ENCODE assay signal across 8 cellular contexts in the genomic region with DNA sequence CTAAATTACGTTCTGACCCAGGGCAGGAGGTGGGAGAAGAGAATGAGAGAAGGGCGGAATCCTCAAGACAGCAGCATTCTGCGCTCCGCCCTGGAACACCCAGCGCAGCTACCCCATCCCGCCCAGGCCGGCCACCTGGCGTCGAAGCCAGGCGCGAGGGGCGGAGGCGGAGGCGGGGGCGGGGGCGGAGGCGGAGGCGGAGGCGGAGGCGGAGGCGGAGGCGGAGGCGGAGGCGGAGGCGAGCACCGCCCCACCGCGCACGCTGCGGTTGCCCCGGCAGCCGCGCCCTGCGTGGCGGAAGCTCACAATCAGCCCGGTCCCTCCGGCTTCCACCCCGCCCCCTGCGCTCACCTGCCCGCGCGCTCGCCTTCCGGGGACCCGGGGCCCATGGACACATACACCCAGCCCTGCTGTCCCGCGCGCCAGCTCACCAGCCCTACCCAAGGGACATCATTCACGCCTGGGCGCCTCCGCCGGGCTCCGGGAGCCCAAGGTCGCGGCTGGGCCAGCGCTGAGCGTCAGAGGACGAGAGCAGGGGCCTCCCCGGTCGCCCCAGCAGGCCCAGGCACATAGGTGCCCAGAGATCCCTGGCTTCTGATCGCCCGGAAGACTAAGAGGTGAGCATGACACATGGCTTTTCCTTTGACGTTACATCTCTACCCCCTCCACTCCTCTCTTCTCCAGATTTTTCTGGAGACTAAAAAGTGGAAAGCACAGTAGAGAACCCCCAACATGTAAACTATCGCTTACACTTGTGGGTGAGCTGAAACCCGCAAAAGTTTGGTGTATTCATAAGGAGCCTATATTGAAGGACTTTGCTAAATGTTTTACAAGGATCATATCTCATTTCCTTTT. TPM values are rescaled to one million over a fixed set of nuclear protein-coding genes. Genes with fewer than 3 reads are reported as not detected.
DNase-seq lines count a peak whose midpoint lies in the region; ATAC-seq, FAIRE-seq and TF ChIP-seq lines count a peak whose summit lies in the region.

TSS of gene ANKEF1 (plus strand) at position 271 of the 855 bp plus-strand sequence. CDS start 3,315 bp downstream, outside the sequence.

- H3K4me2 ChIP-seq in neuronal stem cell (ENCODE audit: insufficient read depth, low read length, poor library complexity, severe bottlenecking): peak within 1 kb of the TSS; percentile 80

- H3K27me3 ChIP-seq in Peyer's patch: no peaks in the 10 kb centered on the region
- H3K27me3 ChIP-seq in neuronal stem cell (ENCODE audit: control insufficient read depth in 3 of 3, insufficient read depth in 3 of 3, low read depth in 1 of 3, low read length in 3 of 3): no peaks in the 10 kb centered on the region
- no peaks in the 10 kb centered on the region for H3K27me3 ChIP-seq in subcutaneous abdominal adipose tissue (ENCODE audit: control insufficient read depth in 5 of 5, insufficient read depth in 4 of 5, low read length in 5 of 5)

- H3K23ac ChIP-seq in neuronal stem cell (ENCODE audit: low read depth, low read length, poor library complexity): no peak within 1 kb of the TSS

- peak within 1 kb of the TSS; percentile 17 for H4K8ac ChIP-seq in neuronal stem cell (ENCODE audit: low read depth, low read length)

- H2BK12ac ChIP-seq in neuronal stem cell (ENCODE audit: low read length): peak within 1 kb of the TSS; percentile 90

- FAIRE-seq in frontal cortex (lab: Jason Lieb, UNC): no peak

- H2BK5ac ChIP-seq in neuronal stem cell (ENCODE audit: low read length): no peak within 1 kb of the TSS

- peak within 1 kb of the TSS; percentile 65 to 81 (median 68) for H3K27ac ChIP-seq in Peyer's patch
- H3K27ac ChIP-seq in neuronal stem cell (replicated peaks; ENCODE audit: low read length): no peak within 1 kb of the TSS
- no peak within 1 kb of the TSS for H3K27ac ChIP-seq in subcutaneous abdominal adipose tissue (ENCODE audit: low read depth, low read length)

- peak; percentile 58 to 69 for TF ChIP-seq POLR2A in Peyer's patch (IDR thresholded peaks at IDR 0.05)

- WGBS in neuronal stem cell (ENCODE audit: extremely low coverage in 2 of 2, insufficient read length in 2 of 2, insufficient replicate concordance in 1 of 2), 2 donors: no CpG with 5 or more reads among the region's 65 CpGs

- no peak within 1 kb of the TSS for H2AK5ac ChIP-seq in neuronal stem cell (ENCODE audit: low read depth, low read length)

- H3K4me3 ChIP-seq in Peyer's patch: peak within 1 kb of the TSS; percentile 53 to 89 (median 64)
- peak within 1 kb of the TSS; percentile 55 to 86 for H3K4me3 ChIP-seq in neuronal stem cell (ENCODE audit: low read length in 2 of 2)
- peak within 1 kb of the TSS; percentile 31 to 69 (median 65) for H3K4me3 ChIP-seq in subcutaneous abdominal adipose tissue (ENCODE audit: low read depth in 1 of 5, low read length in 5 of 5)

- no peak within 1 kb of the TSS for H2BK120ac ChIP-seq in neuronal stem cell (ENCODE audit: low read depth, low read length)

- H4K91ac ChIP-seq in neuronal stem cell (ENCODE audit: low read depth, low read length, poor library complexity): no peak within 1 kb of the TSS

- H3K4me1 ChIP-seq in Peyer's patch (no peaks in the 10 kb centered on the region), neuronal stem cell (ENCODE audit: control insufficient read depth in 2 of 2, insufficient read depth in 1 of 2, low read depth in 1 of 2, low read length in 2 of 2) (peaks cover 0 to 4% of the 10 kb centered on the region in 2 donors), subcutaneous abdominal adipose tissue (ENCODE audit: control insufficient read depth in 5 of 5, insufficient read depth in 5 of 5, low read length in 5 of 5) (peaks cover 0 to 18% (median 11%) of the 10 kb centered on the region in 5 donors)

- H3K79me1 ChIP-seq in neuronal stem cell (ENCODE audit: low read depth, low read length): no peaks in the 10 kb centered on the region

- TF ChIP-seq CTCF in Peyer's patch (IDR thresholded peaks at IDR 0.05): peak in 3 of 6 experiments; percentile 2 to 35 (median 5)

- peak; percentile 76 for DNase-seq in DMS153 treated with DMSO at 0.1 percent for 48 hours (lab: John Stamatoyannopoulos, UW; ENCODE audit: unreplicated experiment)
- peak; percentile 25 for DNase-seq in KG1 (lab: John Stamatoyannopoulos, UW)
- peak; percentile 85 to 95 (median 94) for DNase-seq in Peyer's patch
- peak; percentile 72 for DNase-seq in activated gamma-delta T cell (lab: John Stamatoyannopoulos, UW)
- peak; percentile 64 to 79 for DNase-seq in frontal cortex (ENCODE audit: low spot score in 2 of 2)
- peak; percentile 69 for DNase-seq in neuronal stem cell (ENCODE audit: low spot score)

- H3K9me3 ChIP-seq in Peyer's patch: no peaks in the 10 kb centered on the region
- no peaks in the 10 kb centered on the region for H3K9me3 ChIP-seq in neuronal stem cell (replicated peaks in 1 of 2; ENCODE audit: control insufficient read depth in 2 of 2, insufficient read depth in 1 of 2, low read depth in 1 of 2, low read length in 2 of 2)
- no peaks in the 10 kb centered on the region for H3K9me3 ChIP-seq in subcutaneous abdominal adipose tissue (ENCODE audit: control insufficient read depth in 5 of 5, low read length in 5 of 5)

- H3K9ac ChIP-seq in neuronal stem cell (ENCODE audit: low read depth, low read length, poor library complexity): peak within 1 kb of the TSS; percentile 81
- peak within 1 kb of the TSS in 4 of 5 donors; percentile 34 to 73 (median 51) for H3K9ac ChIP-seq in subcutaneous abdominal adipose tissue (ENCODE audit: low read length in 5 of 5)

- peak within 1 kb of the TSS; percentile 90 for H3K18ac ChIP-seq in neuronal stem cell (ENCODE audit: low read length)

- ATAC-seq in GM21737 (IDR thresholded peaks at IDR 0.05; ENCODE audit: unreplicated experiment): peak; percentile 95

- peak within 1 kb of the TSS; percentile 100 for H2AFZ ChIP-seq in neuronal stem cell (ENCODE audit: low read length)

- H3K4ac ChIP-seq in neuronal stem cell (ENCODE audit: low read length): no peak within 1 kb of the TSS

- H3K36me3 ChIP-seq in Peyer's patch (no peaks in the 10 kb centered on the region), neuronal stem cell (replicated peaks in 1 of 2; ENCODE audit: control insufficient read depth in 2 of 2, insufficient read depth in 2 of 2, low read length in 2 of 2) (no peaks in the 10 kb centered on the region), subcutaneous abdominal adipose tissue (ENCODE audit: control insufficient read depth in 5 of 5, insufficient read depth in 5 of 5, low read length in 5 of 5) (peaks cover 0 to 5% (median 0%) of the 10 kb centered on the region in 5 donors)

- H3K14ac ChIP-seq in neuronal stem cell (ENCODE audit: low read length): peak within 1 kb of the TSS; percentile 56

- H2BK15ac ChIP-seq in neuronal stem cell (ENCODE audit: low read length): peak within 1 kb of the TSS; percentile 83

RNA-seq across cellular contexts. Expression of gene ANKEF1, which starts in this region (rescaled TPM):
- total RNA-seq in Peyer's patch: 10 to 100 TPM in 1 of 4 donors, 1 to 10 TPM in 3; 3.3 to 10.2 (median 4.4) TPM
- total RNA-seq in frontal cortex: 4.1 TPM
- 3.8 TPM for polyA plus RNA-seq in neuronal stem cell (2013, experiment 1 of 2)
- 4.2 TPM for polyA plus RNA-seq in neuronal stem cell (2013, experiment 2 of 2)

Comparison
In these comparisons a context has a peak if more than half of its experiments do, and no peak if none do; other contexts are left out.
1. DNase-seq: peak in every context shown above with its lines; median percentile 94 in Peyer's patch; 76 in DMS153 treated with DMSO at 0.1 percent for 48 hours; 72 in activated gamma-delta T cell; 72 in frontal cortex; 69 in neuronal stem cell; 25 in KG1.
2. H3K27ac ChIP-seq: peak in Peyer's patch (4 of 4); none in neuronal stem cell (single experiment) and subcutaneous abdominal adipose tissue (single experiment).
3. Peak in every context shown above with its lines, with median percentiles within 50 percentile points of each other: H3K4me3 ChIP-seq.